ENCODE assay signal across 8 cellular contexts in genomic region chr19:38900816-38901215, GRCh38. TPM values are rescaled to one million over a fixed set of nuclear protein-coding genes. Genes with fewer than 3 reads are reported as not detected.
A peak's percentile ranks its signal among the peaks of the same experiment; 100 is the strongest.
DNase-seq lines count a peak whose midpoint lies in the region; ATAC-seq and TF ChIP-seq lines count a peak whose summit lies in the region.

No MANE protein-coding gene starts in this region.

- no peak overlapping the region for H4K91ac ChIP-seq in IMR-90 (ENCODE audit: insufficient read depth, low read depth, low read length)

- peaks cover 7% of the 10 kb centered on the region; the same call in 1 of the 2 replicates for H3K36me3 ChIP-seq in IMR-90 (ENCODE audit: control insufficient read depth, insufficient read depth, low read length)

- peaks cover 11% of the 10 kb centered on the region for H3K27me3 Mint-ChIP-seq in brain
- H3K27me3 Mint-ChIP-seq in mesothelial cell of epicardium (ENCODE audit: low read depth), result no peaks in the 10 kb centered on the region

- H3K14ac ChIP-seq in IMR-90 (replicated peaks; ENCODE audit: low read depth, low read length), result no peak overlapping the region

- no peak overlapping the region for H2AK5ac ChIP-seq in IMR-90 (ENCODE audit: low read depth, low read length)

- peak overlapping the region; percentile 36 for H3K9ac ChIP-seq in IMR-90 (ENCODE audit: low read depth, low read length)

- no peak overlapping the region for H2BK20ac ChIP-seq in IMR-90 (ENCODE audit: low read depth, low read length)

- whole genome bisulfite sequencing in IMR-90 (ENCODE audit: extremely low coverage in 2 of 2, insufficient read length in 1 of 2), 2 experiments, result no CpG with 5 or more reads among the region's 1 CpG

- no peak overlapping the region for H2BK5ac ChIP-seq in IMR-90 (ENCODE audit: low read depth, low read length, poor library complexity, severe bottlenecking)

- no peak for DNase-seq in AG10803 (ENCODE audit: low read depth)
- no peak for DNase-seq in IMR-90
- DNase-seq in mesothelial cell of epicardium (ENCODE audit: low spot score in 2 of 2, unreplicated experiment in 2 of 2), result no peak
- no peak for DNase-seq in DMS53 treated with DMSO at 0.1 percent for 48 hours (lab: John Stamatoyannopoulos, UW; ENCODE audit: unreplicated experiment)
- DNase-seq in dedifferentiated amniotic fluid mesenchymal stem cell (ENCODE audit: extremely low spot score), result no peak

- no TSS peak for BruUV-seq in IMR-90 (replicated peaks; lab: Mats Ljungman, UMichigan)

- POLR2A ChIA-PET in IMR-90 (lab: Charles Lee; ENCODE audit: unreplicated experiment), result no interaction called here

- H3K4me1 Mint-ChIP-seq in brain (peaks cover 50% of the 10 kb centered on the region), mesothelial cell of epicardium (peaks cover 15% of the 10 kb centered on the region)

- peak overlapping the region; percentile 83 for H3K4me2 ChIP-seq in IMR-90 (ENCODE audit: low read depth, low read length)

- no peak for TF ChIP-seq CTCF in AG10803 (conservative IDR thresholded peaks at IDR 0.05; ENCODE audit: low read length)
- no peak for TF ChIP-seq CTCF in IMR-90 (conservative IDR thresholded peaks at IDR 0.05; ENCODE audit: low read depth, low read length)
- TF ChIP-seq CTCF in brain (conservative IDR thresholded peaks at IDR 0.05), result no peak
- TF ChIP-seq CTCF in mesothelial cell of epicardium (IDR thresholded peaks at IDR 0.05; ENCODE audit: unreplicated experiment), result no peak

- H3K56ac ChIP-seq in IMR-90 (ENCODE audit: extremely low read depth, insufficient read depth, low read length), result no peak overlapping the region

- H3K4me3 ChIP-seq in AG10803 (ENCODE audit: low read length) (peak overlapping the region; percentile 82), IMR-90 (ENCODE audit: insufficient read depth, low read depth, low read length) (peak overlapping the region; percentile 66; the same call in 1 of the 2 replicates)

- no peak overlapping the region for H2BK15ac ChIP-seq in IMR-90 (ENCODE audit: low read depth, low read length)

- dilution Hi-C loops in IMR-90 (cut with HindIII; ENCODE audit: low sequenced_read_pairs, unreplicated experiment), result no loop called here

- H3K18ac ChIP-seq in IMR-90 (ENCODE audit: low read depth, low read length), result no peak overlapping the region

- H3K9me3 Mint-ChIP-seq in brain, result peaks cover 0 to 4% (median 0%) of the 10 kb centered on the region in 5 experiments
- no peaks in the 10 kb centered on the region for H3K9me3 Mint-ChIP-seq in mesothelial cell of epicardium

- H3K4me1 ChIP-seq in IMR-90 (ENCODE audit: control insufficient read depth, insufficient read depth, low read length), result peaks cover 3% of the 10 kb centered on the region; the same call in 1 of the 2 replicates

- H4K20me1 ChIP-seq in IMR-90 (ENCODE audit: insufficient read depth, low read length), result peaks cover 4% of the 10 kb centered on the region

- H3K36me3 Mint-ChIP-seq in brain, result peaks cover 12% of the 10 kb centered on the region
- peaks cover 8% of the 10 kb centered on the region for H3K36me3 Mint-ChIP-seq in mesothelial cell of epicardium

- no peak overlapping the region for H4K8ac ChIP-seq in IMR-90 (ENCODE audit: low read depth in 2 of 2, low read length in 2 of 2)

- ATAC-seq in IMR-90 (ENCODE audit: low read depth) (no peak), HG02885 (IDR thresholded peaks at IDR 0.05; ENCODE audit: poor library complexity, unreplicated experiment) (no peak), HG03025 (IDR thresholded peaks at IDR 0.05; ENCODE audit: low FRiP score, unreplicated experiment) (no peak)

- no peak overlapping the region; the same call in 1 of the 2 replicates for H3K4ac ChIP-seq in IMR-90 (ENCODE audit: low read depth, low read length)

- no peak overlapping the region for H3K27ac ChIP-seq in IMR-90 (ENCODE audit: insufficient read depth, low read length)

- H2BK120ac ChIP-seq in IMR-90 (ENCODE audit: low read depth, low read length), result no peak overlapping the region

- peak overlapping the region; percentile 90 to 96 (median 93) for H3K4me3 Mint-ChIP-seq in brain
- H3K4me3 Mint-ChIP-seq in mesothelial cell of epicardium, result peak overlapping the region; percentile 99

- H3K27me3 ChIP-seq in IMR-90 (ENCODE audit: control insufficient read depth, insufficient read depth, low read length), result no peaks in the 10 kb centered on the region

- H3K9me1 ChIP-seq in IMR-90 (ENCODE audit: insufficient read depth, low read length), result no peaks in the 10 kb centered on the region; the same call in none of the 2 replicates

- H2AFZ ChIP-seq in IMR-90 (replicated peaks; ENCODE audit: low read length, poor library complexity), result no peak overlapping the region

- H2AK9ac ChIP-seq in IMR-90 (replicated peaks; ENCODE audit: low read depth, low read length, poor library complexity), result no peak overlapping the region

- peak overlapping the region; percentile 48; the same call in 1 of the 2 replicates for H3K23ac ChIP-seq in IMR-90 (ENCODE audit: low read depth, low read length)

- no peaks in the 10 kb centered on the region for H3K9me3 ChIP-seq in IMR-90 (ENCODE audit: control insufficient read depth, insufficient read depth, low read length)

- in situ Hi-C loops in IMR-90 (cut with MboI; ENCODE audit: low sequenced_read_pairs), result loop anchor here (25.0 kb wide), 1 partner anchor 164 kb away; the partner anchor contains the start of gene CAPN12

- CTCF ChIA-PET in IMR-90 (lab: Yijun Ruan, JAX), result interaction anchor here (0.6 to 1.7 kb wide), 5 partner anchors 13 to 422 kb away, joined by 3 to 9 read pairs (median 4); partner anchors contain the start of genes MRPS12 and SARS2

- TF ChIP-seq RAD21 in IMR-90 (IDR thresholded peaks at IDR 0.05; ENCODE audit: low read length), result no peak

- intact Hi-C loops in IMR-90 (cut with micrococcal nuclease), result no loop called here

- H4K5ac ChIP-seq in IMR-90 (ENCODE audit: low read depth, low read length), result no peak overlapping the region

- no peak for TF ChIP-seq POLR2A in IMR-90 (IDR thresholded peaks at IDR 0.05; ENCODE audit: low read depth, low read length)

- H3K79me1 ChIP-seq in IMR-90 (ENCODE audit: low read depth in 1 of 2, low read length in 2 of 2), result peaks cover 20 to 49% of the 10 kb centered on the region in 2 experiments

- H3K27ac Mint-ChIP-seq in brain (peak overlapping the region; percentile 9 to 91 (median 72)), mesothelial cell of epicardium (peak overlapping the region; percentile 94)

TF ChIP-seq in IMR-90, 13 proteins besides CTCF, POLR2A, EP300 and RAD21:
- no peak for TF ChIP-seq BHLHE40 (IDR thresholded peaks at IDR 0.05; ENCODE audit: low read depth, low read length)
- no peak for TF ChIP-seq CHD1 (IDR thresholded peaks at IDR 0.05; ENCODE audit: low read depth, low read length)
- peak; percentile 29; the same call in 1 of the 2 replicates for TF ChIP-seq CEBPB (IDR thresholded peaks at IDR 0.05; ENCODE audit: low read depth, low read length)
- no peak for TF ChIP-seq USF2 (IDR thresholded peaks at IDR 0.05; ENCODE audit: low read depth, low read length)

RNA-seq across cellular contexts. Expression of gene NFKBIB, which starts 1.0 kb away (rescaled TPM):
- 6.4 and 7.5 TPM in 2 replicates for total RNA-seq in IMR-90 (2012; rRNA removed)
- polyA plus RNA-seq in IMR-90 (2012; rRNA removed), result 25.5 and 36.2 TPM in 2 replicates
- 34.5 and 35.8 TPM in 2 replicates for polyA plus RNA-seq in IMR-90 (2012; cell fraction: cytosol; rRNA removed)
- 11.9 and 21.6 TPM in 2 replicates for polyA plus RNA-seq in IMR-90 (2012; cell fraction: nucleus; rRNA removed; ENCODE audit: low replicate concordance)
- polyA plus RNA-seq in brain (ENCODE audit: insufficient read depth, low read depth, low replicate concordance), result 23.3 TPM
- total RNA-seq in mesothelial cell of epicardium, result 13.4 to 13.9 TPM (median 13.5 TPM) in 3 replicates

RNA-seq across cellular contexts. Expression of gene SIRT2, which starts 1.4 kb away (rescaled TPM):
- total RNA-seq in IMR-90 (2012; rRNA removed) (37.5 and 43.0 TPM in 2 replicates), mesothelial cell of epicardium (45.2 to 46.5 TPM (median 45.7 TPM) in 3 replicates)
- polyA plus RNA-seq in IMR-90 (2012; rRNA removed) (50.0 and 53.8 TPM in 2 replicates), brain (ENCODE audit: insufficient read depth, low read depth, low replicate concordance) (247 TPM)
- polyA plus RNA-seq in IMR-90 (2012; cell fraction: cytosol; rRNA removed), result 40.9 and 52.4 TPM in 2 replicates
- 123 and 126 TPM in 2 replicates for polyA plus RNA-seq in IMR-90 (2012; cell fraction: nucleus; rRNA removed; ENCODE audit: low replicate concordance)

RNA-seq across cellular contexts. Expression of gene CCER2, which starts 11.2 kb away (rescaled TPM):
- total RNA-seq in IMR-90 (2012; rRNA removed), result not detected in 2 replicates
- polyA plus RNA-seq in IMR-90 (2012; rRNA removed), result 0.19 and 0.22 TPM in 2 replicates
- not detected in 2 replicates for polyA plus RNA-seq in IMR-90 (2012; cell fraction: cytosol; rRNA removed)
- 1.3 and 1.5 TPM in 2 replicates for polyA plus RNA-seq in IMR-90 (2012; cell fraction: nucleus; rRNA removed; ENCODE audit: low replicate concordance)
- 2.1 TPM for polyA plus RNA-seq in brain (ENCODE audit: insufficient read depth, low read depth, low replicate concordance)
- total RNA-seq in mesothelial cell of epicardium, result 1.8 to 2.2 TPM (median 2.0 TPM) in 3 replicates

RNA-seq across cellular contexts. Expression of gene RINL, which starts 22.7 kb away (rescaled TPM):
- total RNA-seq in IMR-90 (2012; rRNA removed) (0.72 and 0.83 TPM in 2 replicates), mesothelial cell of epicardium (2.1 to 3.3 TPM (median 2.3 TPM) in 3 replicates)
- polyA plus RNA-seq in IMR-90 (2012; rRNA removed) (1.2 and 1.9 TPM in 2 replicates), brain (ENCODE audit: insufficient read depth, low read depth, low replicate concordance) (4.3 TPM)
- polyA plus RNA-seq in IMR-90 (2012; cell fraction: cytosol; rRNA removed), result 1.00 and 1.0 TPM in 2 replicates
- polyA plus RNA-seq in IMR-90 (2012; cell fraction: nucleus; rRNA removed; ENCODE audit: low replicate concordance), result 1.5 and 1.7 TPM in 2 replicates

RNA-seq across cellular contexts. Expression of gene SARS2, which starts 29.7 kb away (rescaled TPM):
- total RNA-seq in IMR-90 (2012; rRNA removed) (8.3 and 10.8 TPM in 2 replicates), mesothelial cell of epicardium (59.0 to 70.7 TPM (median 61.3 TPM) in 3 replicates)
- polyA plus RNA-seq in IMR-90 (2012; rRNA removed) (33.4 and 40.3 TPM in 2 replicates), brain (ENCODE audit: insufficient read depth, low read depth, low replicate concordance) (26.5 TPM)
- 10.1 and 17.9 TPM in 2 replicates for polyA plus RNA-seq in IMR-90 (2012; cell fraction: cytosol; rRNA removed)
- 126 and 287 TPM in 2 replicates for polyA plus RNA-seq in IMR-90 (2012; cell fraction: nucleus; rRNA removed; ENCODE audit: low replicate concordance)
